8 cellular contexts compared by ENCODE assay signal in genomic region chr20:38229376-38230252, GRCh38. TPM values are rescaled to one million over a fixed set of nuclear protein-coding genes. Genes with fewer than 3 reads are reported as not detected.
A peak's percentile ranks its signal among the peaks of the same experiment; 100 is the strongest.
DNase-seq lines count a peak whose midpoint lies in the region; ATAC-seq and TF ChIP-seq lines count a peak whose summit lies in the region.

No MANE protein-coding gene starts in this region.

- no peak overlapping the region for H2AFZ ChIP-seq in GM23338

- H3K36me3 ChIP-seq in GM23338 (ENCODE audit: insufficient read depth): no peaks in the 10 kb centered on the region

- no peaks in the 10 kb centered on the region for H3K9me2 ChIP-seq in GM23338 (ENCODE audit: insufficient read depth)

- no peak overlapping the region for H3K27ac ChIP-seq in GM23338 (ENCODE audit: low read depth)

- no peak overlapping the region for H3K4me3 ChIP-seq in AG09309 (ENCODE audit: control insufficient read depth, low read depth, low read length)
- H3K4me3 ChIP-seq in GM23338: no peak overlapping the region

- H3K27ac Mint-ChIP-seq in GM23338: no peak overlapping the region

- no peaks in the 10 kb centered on the region for H3K4me1 ChIP-seq in GM23338 (ENCODE audit: insufficient read depth)

- no peaks in the 10 kb centered on the region; the same call in 2 of the 3 replicates for H3K4me1 Mint-ChIP-seq in GM23338

- H3F3A ChIP-seq in GM23338 (replicated peaks; ENCODE audit: low read depth): no peaks in the 10 kb centered on the region

- no peak for DNase-seq in AG09309 (ENCODE audit: low read depth)
- DNase-seq in GM23338 (ENCODE audit: low spot score): peak; percentile 52
- DNase-seq in amniotic epithelial cell (ENCODE audit: low read depth): peak; percentile 32
- peak; percentile 15 for DNase-seq in kidney tubule cell (ENCODE audit: low spot score)
- DNase-seq in midbrain (lab: John Stamatoyannopoulos, UW): no peak
- no peak for DNase-seq in SIG-M5 treated with dmso at 0.1 percent for 504 hours (lab: John Stamatoyannopoulos, UW; ENCODE audit: unreplicated experiment)
- DNase-seq in hypothalamus (lab: John Stamatoyannopoulos, UW): no peak

- H3K36me3 Mint-ChIP-seq in GM23338 (ENCODE audit: low read depth): no peaks in the 10 kb centered on the region

- ATAC-seq in GM23338 (peak; percentile 72), HG03342 (IDR thresholded peaks at IDR 0.05; ENCODE audit: unreplicated experiment) (no peak)

- no peak overlapping the region for H3K4me3 Mint-ChIP-seq in GM23338

- no peaks in the 10 kb centered on the region for H3K79me2 ChIP-seq in GM23338 (replicated peaks; ENCODE audit: insufficient read depth)

- H3K27me3 Mint-ChIP-seq in GM23338 (ENCODE audit: insufficient read depth, low read depth, poor library complexity): peaks cover 6% of the 10 kb centered on the region

- H3K9me3 Mint-ChIP-seq in GM23338: no peaks in the 10 kb centered on the region

- TF ChIP-seq CTCF in AG09309 (IDR thresholded peaks at IDR 0.05; ENCODE audit: control insufficient read depth, insufficient read depth, low read depth, low read length, missing control alignments): peak; percentile 66
- TF ChIP-seq CTCF in GM23338 (conservative IDR thresholded peaks at IDR 0.05; ENCODE audit: low read depth in 2 of 2): peak; percentile 62 to 73

- no peak overlapping the region for H3K4me2 ChIP-seq in GM23338

- no peaks in the 10 kb centered on the region for H3K27me3 ChIP-seq in GM23338 (ENCODE audit: insufficient read depth)

- H4K20me1 ChIP-seq in GM23338 (replicated peaks; ENCODE audit: insufficient read depth): no peaks in the 10 kb centered on the region

TF ChIP-seq in GM23338, 12 proteins besides CTCF, POLR2A, EP300 and RAD21:
- TF ChIP-seq ETS1 (IDR thresholded peaks at IDR 0.05): no peak
- no peak for TF ChIP-seq EZH2 (IDR thresholded peaks at IDR 0.05; ENCODE audit: low read depth, unreplicated experiment)
- TF ChIP-seq STAT1 (IDR thresholded peaks at IDR 0.05; ENCODE audit: unreplicated experiment): no peak
- TF ChIP-seq ZNF462 (CRISPR knock-in tag; IDR thresholded peaks at IDR 0.05): no peak
- TF ChIP-seq CREB1 (CRISPR knock-in tag; IDR thresholded peaks at IDR 0.05; ENCODE audit: low read depth): no peak
- TF ChIP-seq REST (IDR thresholded peaks at IDR 0.05; ENCODE audit: unreplicated experiment): no peak

RNA-seq across cellular contexts. Expression of gene KIAA1755, which starts 30.9 kb away (rescaled TPM):
- total RNA-seq in GM23338 (2014; rRNA removed; shearing (Covaris generic)): 0.12 and 0.28 TPM in 2 replicates
- polyA plus RNA-seq in GM23338 (2016; fragmentation: Nextera tagmentation; extraction: Ambion mirVana): not detected in 2 replicates

Comparison
In these comparisons a context has a peak if more than half of its experiments do, and no peak if none do; other contexts are left out.
1. DNase-seq: peak in GM23338 (single experiment), amniotic epithelial cell (single experiment) and kidney tubule cell (single experiment); none in AG09309 (single experiment), midbrain (single experiment), SIG-M5 treated with dmso at 0.1 percent for 504 hours (single experiment) and hypothalamus (0 of 51).